16 cellular contexts compared by ENCODE assay signal in the genomic region with DNA sequence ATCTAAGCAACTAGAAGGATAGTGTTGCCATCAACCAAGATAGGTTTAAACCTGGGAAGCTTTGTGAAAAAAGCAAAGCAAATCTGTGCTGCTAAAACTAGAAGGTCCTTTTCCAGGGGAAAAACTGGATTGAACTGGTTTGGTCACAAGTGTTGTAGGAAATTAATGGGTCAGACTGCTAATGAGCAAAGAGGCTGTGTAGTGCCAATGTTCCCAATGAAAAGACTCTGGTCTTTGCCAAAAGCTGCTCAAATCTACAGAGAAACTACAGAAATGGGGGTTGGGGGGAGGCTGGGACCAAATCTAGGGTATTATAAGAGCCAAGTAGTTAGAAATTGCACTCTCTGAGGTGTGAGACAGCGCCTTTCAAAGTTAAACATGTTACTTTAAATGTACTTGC.
A peak's percentile ranks its signal among the peaks of the same experiment; 100 is the strongest.
DNase-seq lines count a peak whose midpoint lies in the region; TF ChIP-seq lines count a peak whose summit lies in the region.
"Had no signal": no experiment of that assay in that cellular context is flagged by ENCODE, and none has a peak within 500 bp of the region (broad histone marks: within the 10 kb centered on the region; RNA-seq: fewer than 3 reads in every experiment).

No MANE protein-coding gene starts in this region.

- no peak overlapping the region for H3K14ac ChIP-seq in neuronal stem cell (ENCODE audit: low read length)

- no peak overlapping the region for H3K4ac ChIP-seq in neuronal stem cell (ENCODE audit: low read length)

- H2BK15ac ChIP-seq in neuronal stem cell (ENCODE audit: low read length): no peak overlapping the region

- H3K4me3 Mint-ChIP-seq in activated T-helper 2 cell treated with anti-CD3 and anti-CD28 coated beads, Interferon-gamma antibody, Interleukin-2, Interleukin-4, amounts not matched to agents 10 μg/mL and 5 μg/mL and 100 μg/mL, durations not matched to agents 14 hours and 24 hours and 36 hours (ENCODE audit: low read depth): no peak overlapping the region
- H3K4me3 Mint-ChIP-seq: activated CD8-positive, alpha-beta memory T cell treated with anti-CD3 and anti-CD28 coated beads, Interleukin-2, amount 10 ng/mL, durations not matched to agents 7 days and 5 days had no signal

- H3K4me2 ChIP-seq in neuronal stem cell (ENCODE audit: insufficient read depth, low read length, poor library complexity, severe bottlenecking): no peak overlapping the region

- H3K36me3 ChIP-seq in ascending aorta: no peaks in the 10 kb centered on the region
- no peaks in the 10 kb centered on the region for H3K36me3 ChIP-seq in neuronal stem cell (replicated peaks in 1 of 2; ENCODE audit: control insufficient read depth in 2 of 2, insufficient read depth in 2 of 2, low read length in 2 of 2)
- no peaks in the 10 kb centered on the region for H3K36me3 ChIP-seq in tibial nerve
- H3K36me3 ChIP-seq: BE2C had no signal

- no peaks in the 10 kb centered on the region for H3K4me1 Mint-ChIP-seq in activated T-helper 2 cell treated with anti-CD3 and anti-CD28 coated beads, Interferon-gamma antibody, Interleukin-2, Interleukin-4, amounts not matched to agents 10 μg/mL and 5 μg/mL and 100 μg/mL, durations not matched to agents 14 hours and 24 hours and 36 hours (ENCODE audit: low read depth)
- H3K4me1 Mint-ChIP-seq: activated CD8-positive, alpha-beta memory T cell treated with anti-CD3 and anti-CD28 coated beads, Interleukin-2, amount 10 ng/mL, durations not matched to agents 7 days and 5 days had no signal

- intact Hi-C loops in ascending aorta (cut with DNase I): no loop called here
- intact Hi-C loops in activated T-helper 2 cell treated with anti-CD3 and anti-CD28 coated beads, Interferon-gamma antibody, Interleukin-2, Interleukin-4, amounts not matched to agents 10 μg/mL and 5 μg/mL and 100 μg/mL, durations not matched to agents 14 hours and 24 hours and 36 hours (cut with micrococcal nuclease): no loop called here

- no peak overlapping the region for H2BK5ac ChIP-seq in neuronal stem cell (ENCODE audit: low read length)

- no peaks in the 10 kb centered on the region for H3K27me3 ChIP-seq in ascending aorta
- H3K27me3 ChIP-seq in neuronal stem cell (ENCODE audit: control insufficient read depth in 3 of 3, insufficient read depth in 3 of 3, low read depth in 1 of 3, low read length in 3 of 3): no peaks in the 10 kb centered on the region
- H3K27me3 ChIP-seq in tibial nerve: no peaks in the 10 kb centered on the region
- H3K27me3 ChIP-seq: BE2C had no signal

- no peaks in the 10 kb centered on the region for H3K79me1 ChIP-seq in neuronal stem cell (ENCODE audit: low read depth, low read length)

- no peak overlapping the region for H2AK5ac ChIP-seq in neuronal stem cell (ENCODE audit: low read depth, low read length)

- H3K9me3 ChIP-seq in ascending aorta (no peaks in the 10 kb centered on the region), neuronal stem cell (replicated peaks in 1 of 2; ENCODE audit: control insufficient read depth in 2 of 2, insufficient read depth in 1 of 2, low read depth in 1 of 2, low read length in 2 of 2) (no peaks in the 10 kb centered on the region), tibial nerve (no peaks in the 10 kb centered on the region)
- H3K9me3 ChIP-seq: BE2C had no signal

- TF ChIP-seq CTCF in ascending aorta (IDR thresholded peaks at IDR 0.05): no peak
- no peak for TF ChIP-seq CTCF in tibial nerve (IDR thresholded peaks at IDR 0.05)

- no peaks in the 10 kb centered on the region for H3K9me3 Mint-ChIP-seq in activated T-helper 2 cell treated with anti-CD3 and anti-CD28 coated beads, Interferon-gamma antibody, Interleukin-2, Interleukin-4, amounts not matched to agents 10 μg/mL and 5 μg/mL and 100 μg/mL, durations not matched to agents 14 hours and 24 hours and 36 hours

- DNase-seq in ascending aorta (ENCODE audit: low spot score in 2 of 2) (no peak), globus pallidus (ENCODE audit: low spot score) (peak; percentile 95), neuronal stem cell (ENCODE audit: low spot score) (no peak), tibial nerve (ENCODE audit: low spot score in 2 of 2) (no peak), SIG-M5 (lab: John Stamatoyannopoulos, UW) (no peak), retina (no peak)
- DNase-seq in activated T-helper 2 cell treated with anti-CD3 and anti-CD28 coated beads, Interferon-gamma antibody, Interleukin-2, Interleukin-4, amounts not matched to agents 10 μg/mL and 5 μg/mL and 100 μg/mL, durations not matched to agents 14 hours and 24 hours and 36 hours (ENCODE audit: low spot score): no peak
- DNase-seq: activated CD8-positive, alpha-beta memory T cell treated with anti-CD3 and anti-CD28 coated beads, Interleukin-2, amount 10 ng/mL, durations not matched to agents 7 days and 5 days; activated gamma-delta T cell; BE2C; effector CD4-positive, alpha-beta T cell; GDM1; left colon; NCI-H1092; T-helper 2 cell had no signal

- H3K9ac ChIP-seq in neuronal stem cell (ENCODE audit: low read depth, low read length, poor library complexity): no peak overlapping the region

- TF ChIP-seq POLR2A in tibial nerve (IDR thresholded peaks at IDR 0.05): no peak

- H3K4me3 ChIP-seq in ascending aorta: no peak overlapping the region
- no peak overlapping the region for H3K4me3 ChIP-seq in neuronal stem cell (ENCODE audit: low read length in 2 of 2)
- H3K4me3 ChIP-seq in tibial nerve: no peak overlapping the region

- H3K27ac ChIP-seq in ascending aorta (peak overlapping the region; percentile 73 to 81), neuronal stem cell (replicated peaks; ENCODE audit: low read length) (no peak overlapping the region), tibial nerve (peak overlapping the region in 3 of 4 donors; percentile 16 to 86 (median 81))
- H3K27ac ChIP-seq: HL-60 had no signal

- H4K8ac ChIP-seq in neuronal stem cell (ENCODE audit: low read depth, low read length): no peak overlapping the region

- H3K4me1 ChIP-seq in ascending aorta (peaks cover 9 to 22% of the 10 kb centered on the region in 2 donors), neuronal stem cell (ENCODE audit: control insufficient read depth in 2 of 2, insufficient read depth in 1 of 2, low read depth in 1 of 2, low read length in 2 of 2) (peaks cover 3 to 7% of the 10 kb centered on the region in 2 donors), tibial nerve (peaks cover 0 to 53% (median 17%) of the 10 kb centered on the region in 4 donors)
- H3K4me1 ChIP-seq: BE2C had no signal

- peaks cover 3% of the 10 kb centered on the region for H3K27me3 Mint-ChIP-seq in activated T-helper 2 cell treated with anti-CD3 and anti-CD28 coated beads, Interferon-gamma antibody, Interleukin-2, Interleukin-4, amounts not matched to agents 10 μg/mL and 5 μg/mL and 100 μg/mL, durations not matched to agents 14 hours and 24 hours and 36 hours (ENCODE audit: low read depth)
- H3K27me3 Mint-ChIP-seq: activated CD8-positive, alpha-beta memory T cell treated with anti-CD3 and anti-CD28 coated beads, Interleukin-2, amount 10 ng/mL, durations not matched to agents 7 days and 5 days had no signal

- H3K23ac ChIP-seq in neuronal stem cell (ENCODE audit: low read depth, low read length, poor library complexity): no peak overlapping the region

- H3K36me3 Mint-ChIP-seq in activated T-helper 2 cell treated with anti-CD3 and anti-CD28 coated beads, Interferon-gamma antibody, Interleukin-2, Interleukin-4, amounts not matched to agents 10 μg/mL and 5 μg/mL and 100 μg/mL, durations not matched to agents 14 hours and 24 hours and 36 hours (ENCODE audit: low read depth): no peaks in the 10 kb centered on the region
- H3K36me3 Mint-ChIP-seq: activated CD8-positive, alpha-beta memory T cell treated with anti-CD3 and anti-CD28 coated beads, Interleukin-2, amount 10 ng/mL, durations not matched to agents 7 days and 5 days had no signal

- H2BK12ac ChIP-seq in neuronal stem cell (ENCODE audit: low read length): no peak overlapping the region

- WGBS in neuronal stem cell (ENCODE audit: extremely low coverage in 2 of 2, insufficient read length in 2 of 2, insufficient replicate concordance in 1 of 2), 2 donors: no CpG with 5 or more reads among the region's 1 CpG
- 86 to 90% methylated on average over 1 of the region's 1 CpG for WGBS in tibial nerve, 2 donors

- no peak overlapping the region for H4K91ac ChIP-seq in neuronal stem cell (ENCODE audit: low read depth, low read length, poor library complexity)

- peak overlapping the region; percentile 70 for H2AFZ ChIP-seq in neuronal stem cell (ENCODE audit: low read length)

- H3K27ac Mint-ChIP-seq in activated T-helper 2 cell treated with anti-CD3 and anti-CD28 coated beads, Interferon-gamma antibody, Interleukin-2, Interleukin-4, amounts not matched to agents 10 μg/mL and 5 μg/mL and 100 μg/mL, durations not matched to agents 14 hours and 24 hours and 36 hours: no peak overlapping the region
- H3K27ac Mint-ChIP-seq: activated CD8-positive, alpha-beta memory T cell treated with anti-CD3 and anti-CD28 coated beads, Interleukin-2, amount 10 ng/mL, durations not matched to agents 7 days and 5 days had no signal

- H3K18ac ChIP-seq in neuronal stem cell (ENCODE audit: low read length): no peak overlapping the region

- TF ChIP-seq EP300 in tibial nerve (IDR thresholded peaks at IDR 0.05): no peak

- no peak overlapping the region for H2BK120ac ChIP-seq in neuronal stem cell (ENCODE audit: low read depth, low read length)
